ENCODE assay signal across 22 cellular contexts in the genomic region with DNA sequence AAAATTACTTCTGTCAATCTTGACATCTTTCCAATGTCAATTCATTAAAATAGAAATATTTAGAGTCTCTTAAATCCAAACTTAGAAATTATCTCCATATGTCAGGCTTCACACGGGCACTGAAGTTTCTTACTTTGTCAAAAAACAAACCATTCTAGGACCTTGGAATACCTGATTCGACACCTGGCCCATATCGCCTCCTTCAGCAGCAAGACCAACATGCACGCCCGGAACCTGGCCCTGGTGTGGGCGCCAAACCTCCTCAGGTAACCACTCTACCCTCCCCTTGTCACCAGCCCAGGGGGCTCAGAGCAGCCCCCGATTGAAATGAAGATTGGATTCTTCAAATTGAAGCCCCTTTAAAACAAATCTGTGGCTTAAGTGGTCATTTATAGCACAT.
DNase-seq lines count a peak whose midpoint lies in the region; ATAC-seq, FAIRE-seq and TF ChIP-seq lines count a peak whose summit lies in the region.
"Had no signal": no experiment of that assay in that cellular context is flagged by ENCODE, and none has a peak within 500 bp of the region (broad histone marks: within the 10 kb centered on the region; RNA-seq: fewer than 3 reads in every experiment).

No MANE protein-coding gene starts in this region.

- H3K9ac ChIP-seq in H1 (replicated peaks in 1 of 4; ENCODE audit: extremely low read depth in 1 of 4, low read depth in 3 of 4, low read length in 3 of 4), result no peak overlapping the region
- H3K9ac ChIP-seq: BLaER1 had no signal

- TF ChIP-seq POLR2A in H1 (IDR thresholded peaks at IDR 0.05; ENCODE audit: control extremely low read depth in 1 of 2, low read depth in 2 of 2, low read length in 2 of 2), result no peak

- H3K4me3 ChIP-seq in H1 (ENCODE audit: extremely low read depth in 1 of 4, insufficient read depth in 2 of 4, low read depth in 3 of 4, low read length in 4 of 4), result no peak overlapping the region
- H3K4me3 ChIP-seq: BLaER1 had no signal

- no peaks in the 10 kb centered on the region for H3K79me2 ChIP-seq in H1 (ENCODE audit: control insufficient read depth in 1 of 2, insufficient read depth in 2 of 2, low read length in 2 of 2)

- ATAC-seq in T-helper 17 cell, result no peak

- H2BK12ac ChIP-seq in H1 (ENCODE audit: low read depth, low read length), result no peak overlapping the region

- H3K27me3 ChIP-seq in H1 (replicated peaks in 1 of 4; ENCODE audit: control insufficient read depth in 3 of 4, extremely low read depth in 1 of 4, insufficient read depth in 3 of 4, low read length in 3 of 4), result no peaks in the 10 kb centered on the region
- H3K27me3 ChIP-seq: BE2C, BLaER1 had no signal

- no peak overlapping the region for H2BK120ac ChIP-seq in H1 (replicated peaks; ENCODE audit: low read depth, low read length)

- TF ChIP-seq EP300 in H1 (IDR thresholded peaks at IDR 0.05; ENCODE audit: borderline replicate concordance in 1 of 2, low read depth in 2 of 2, low read length in 2 of 2), result no peak

- H3K4ac ChIP-seq in H1 (replicated peaks; ENCODE audit: insufficient read length, low read depth, low read length), result no peak overlapping the region

- no peak overlapping the region for H3K4me3 Mint-ChIP-seq in T-helper 17 cell
- H3K4me3 Mint-ChIP-seq: CD14-positive monocyte; CD4-positive, alpha-beta memory T cell; CD4-positive, CD25-positive, alpha-beta regulatory T cell; CD8-positive, alpha-beta memory T cell had no signal

- H3K23ac ChIP-seq in H1 (ENCODE audit: insufficient read length), result no peak overlapping the region

- no peak overlapping the region for H4K5ac ChIP-seq in H1 (ENCODE audit: insufficient read length, low read depth, low read length)

- H4K8ac ChIP-seq in H1 (ENCODE audit: extremely low read depth, insufficient read depth, low read length), result no peak overlapping the region

- POLR2A ChIA-PET in H1 (lab: Charles Lee; ENCODE audit: partially characterized antibody), result interaction anchor here (1.6 kb wide), 1 partner anchor 33 kb away, joined by 4 read pairs; no protein-coding TSS in a partner anchor

- no peaks in the 10 kb centered on the region for H3K79me1 ChIP-seq in H1 (ENCODE audit: low read depth, low read length)

- H3K4me1 Mint-ChIP-seq in T-helper 17 cell, result peaks cover 6% of the 10 kb centered on the region
- H3K4me1 Mint-ChIP-seq: CD14-positive monocyte; CD4-positive, alpha-beta memory T cell; CD8-positive, alpha-beta memory T cell had no signal

- H2BK15ac ChIP-seq in H1 (ENCODE audit: low read length), result no peak overlapping the region

- H2BK5ac ChIP-seq in H1 (ENCODE audit: low read depth, low read length), result no peak overlapping the region

- H3K14ac ChIP-seq in H1 (ENCODE audit: insufficient read length), result no peak overlapping the region

- H4K91ac ChIP-seq in H1 (replicated peaks; ENCODE audit: insufficient read length, low read length), result no peak overlapping the region

- H3K9me3 ChIP-seq in T-helper 17 cell (ENCODE audit: control insufficient read depth, low read length, poor library complexity, severe bottlenecking) (no peaks in the 10 kb centered on the region), H1 (ENCODE audit: insufficient read depth in 2 of 2, low read depth in 1 of 2, low read length in 1 of 2) (no peaks in the 10 kb centered on the region)
- H3K9me3 ChIP-seq: BE2C, BLaER1 had no signal

- no peaks in the 10 kb centered on the region for H4K20me1 ChIP-seq in H1 (replicated peaks in 1 of 2; ENCODE audit: control insufficient read depth in 1 of 2, insufficient read depth in 2 of 2, low read length in 2 of 2)
- H4K20me1 ChIP-seq: BLaER1 had no signal

- H3K4me1 ChIP-seq in H1 (replicated peaks in 1 of 4; ENCODE audit: control insufficient read depth in 3 of 4, insufficient read depth in 4 of 4, low read length in 3 of 4), result peaks cover 0 to 5% (median 0%) of the 10 kb centered on the region in 4 experiments; a peak in 1 of 7 replicates
- H3K4me1 ChIP-seq: BE2C had no signal

- no peaks in the 10 kb centered on the region for H3K36me3 ChIP-seq in H1 (ENCODE audit: control insufficient read depth in 2 of 4, insufficient read depth in 4 of 4, low read length in 3 of 4)
- H3K36me3 ChIP-seq: BE2C, BLaER1 had no signal

- DNase-seq in T-helper 17 cell, result no peak
- DNase-seq in H1 (ENCODE audit: low read depth in 1 of 2, low spot score in 2 of 2), result no peak
- no peak for DNase-seq in Kasumi-1 (lab: John Stamatoyannopoulos, UW)
- DNase-seq in NCI-H524 (lab: John Stamatoyannopoulos, UW), result no peak
- no peak for DNase-seq in NCI-H2171 (lab: John Stamatoyannopoulos, UW)
- DNase-seq: 8988T; ACHN; BE2C; C1 segment of cervical spinal cord; CD4-positive, alpha-beta memory T cell; CD4-positive, CD25-positive, alpha-beta regulatory T cell; CD8-positive, alpha-beta memory T cell; COR-L47; DMS 273 treated with DMSO at 0.1 percent for 48 hours; DMS79 treated with DMSO at 0.1 percent for 48 hours; GF-D8 had no signal

- peak; percentile 4 to 21 (median 7); a peak in 2 of 4 replicates for TF ChIP-seq CTCF in H1 (IDR thresholded peaks at IDR 0.05; ENCODE audit: control extremely low read depth in 1 of 3, insufficient read depth in 1 of 3, low read depth in 1 of 3, low read length in 3 of 3)

- H3K27ac ChIP-seq in H1 (ENCODE audit: low read depth, low read length), result no peak overlapping the region
- H3K27ac ChIP-seq: BLaER1 had no signal

- no peak overlapping the region for H2BK20ac ChIP-seq in H1 (ENCODE audit: low read length)

- no peaks in the 10 kb centered on the region for H3K23me2 ChIP-seq in H1 (ENCODE audit: low read depth, low read length)

- peak overlapping the region; percentile 3 for H3K27ac Mint-ChIP-seq in T-helper 17 cell
- H3K27ac Mint-ChIP-seq: CD8-positive, alpha-beta memory T cell had no signal

- H3K36me3 Mint-ChIP-seq in T-helper 17 cell (ENCODE audit: low read depth), result peaks cover 13% of the 10 kb centered on the region

- TF ChIP-seq RAD21 in H1 (IDR thresholded peaks at IDR 0.05 in 1 of 2, conservative IDR thresholded peaks at IDR 0.05 in 1 of 2; ENCODE audit: low read depth in 2 of 2, low read length in 2 of 2), result peak; percentile 25 to 49

- no peak overlapping the region for H2AK5ac ChIP-seq in H1 (ENCODE audit: low read depth, low read length)

- H3K27me3 Mint-ChIP-seq in T-helper 17 cell, result no peaks in the 10 kb centered on the region
- H3K27me3 Mint-ChIP-seq: CD4-positive, alpha-beta memory T cell; CD4-positive, CD25-positive, alpha-beta regulatory T cell; CD8-positive, alpha-beta memory T cell had no signal

- CTCF ChIA-PET in H1 (lab: Charles Lee; ENCODE audit: partially characterized antibody), result interaction anchor here (1.8 to 1.9 kb wide), 2 partner anchors 29 to 108 kb away, joined by 5 to 6 read pairs; no protein-coding TSS in a partner anchor

- H2AFZ ChIP-seq in H1 (ENCODE audit: low read length), result no peak overlapping the region

- WGBS in H1 (ENCODE audit: extremely low coverage in 1 of 2, insufficient coverage in 1 of 2, insufficient read length in 1 of 2, insufficient replicate concordance in 2 of 2, low coverage in 1 of 2, low lambda C conversion rate in 2 of 2, missing lambda C conversion rate in 1 of 2), 2 experiments, result 95% methylated on average over 7 of the region's 7 CpGs; no CpG with 5 or more reads in 1 of the 2 experiments

- no peak overlapping the region for H3K18ac ChIP-seq in H1 (ENCODE audit: extremely low read depth, low read length)

- no peak overlapping the region for H3K4me2 ChIP-seq in H1 (ENCODE audit: insufficient read depth in 1 of 2, low read depth in 2 of 2, low read length in 2 of 2)
- H3K4me2 ChIP-seq: BLaER1 had no signal

- FAIRE-seq in H1 (lab: Jason Lieb, UNC), result no peak
- FAIRE-seq: A204.1, G401.6, GM12891, GM19239 had no signal

- H3K56ac ChIP-seq in H1 (replicated peaks; ENCODE audit: insufficient read length, low read depth, low read length), result no peak overlapping the region

TF ChIP-seq in H1, 55 proteins besides CTCF, POLR2A, EP300 and RAD21:
- TF ChIP-seq SIX5 (IDR thresholded peaks at IDR 0.05; ENCODE audit: low read depth, low read length) (no peak), FOSL1 (IDR thresholded peaks at IDR 0.05; ENCODE audit: insufficient read depth, low read depth, low read length) (no peak), BCL11A (IDR thresholded peaks at IDR 0.05; ENCODE audit: low read depth in 2 of 2, low read length in 2 of 2) (no peak), JUN (IDR thresholded peaks at IDR 0.05; ENCODE audit: low read depth, low read length) (no peak), RFX5 (IDR thresholded peaks at IDR 0.05; ENCODE audit: borderline replicate concordance, low read depth, low read length) (no peak), RNF2 (IDR thresholded peaks at IDR 0.05; ENCODE audit: borderline replicate concordance, low read depth, low read length, missing control alignments, poor library complexity, severe bottlenecking) (no peak), CBX8 (IDR thresholded peaks at IDR 0.05; ENCODE audit: borderline replicate concordance, low read depth, low read length) (no peak), SAP30 (IDR thresholded peaks at IDR 0.05; ENCODE audit: insufficient read depth, insufficient replicate concordance, low read length) (no peak), POLR2AphosphoS5 (IDR thresholded peaks at IDR 0.05; ENCODE audit: low read depth, low read length) (no peak), MAFK (IDR thresholded peaks at IDR 0.05; ENCODE audit: low read depth, low read length) (no peak), CREB1 (IDR thresholded peaks at IDR 0.05) (no peak), BRCA1 (IDR thresholded peaks at IDR 0.05; ENCODE audit: low read depth, low read length) (no peak), KDM4A (IDR thresholded peaks at IDR 0.05; ENCODE audit: low read depth, low read length, severe bottlenecking) (no peak), KDM1A (IDR thresholded peaks at IDR 0.05; ENCODE audit: borderline replicate concordance, low read length) (no peak), CHD1 (IDR thresholded peaks at IDR 0.05; ENCODE audit: low read depth, low read length) (no peak), YY1 (IDR thresholded peaks at IDR 0.05; ENCODE audit: low read depth, low read length) (no peak), KDM5A (IDR thresholded peaks at IDR 0.05; ENCODE audit: low read length) (no peak)
- TF ChIP-seq, protein P1, sequence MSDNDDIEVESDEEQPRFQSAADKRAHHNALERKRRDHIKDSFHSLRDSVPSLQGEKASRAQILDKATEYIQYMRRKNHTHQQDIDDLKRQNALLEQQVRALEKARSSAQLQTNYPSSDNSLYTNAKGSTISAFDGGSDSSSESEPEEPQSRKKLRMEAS (IDR thresholded peaks at IDR 0.05), result no peak
- TF ChIP-seq, protein P2, sequence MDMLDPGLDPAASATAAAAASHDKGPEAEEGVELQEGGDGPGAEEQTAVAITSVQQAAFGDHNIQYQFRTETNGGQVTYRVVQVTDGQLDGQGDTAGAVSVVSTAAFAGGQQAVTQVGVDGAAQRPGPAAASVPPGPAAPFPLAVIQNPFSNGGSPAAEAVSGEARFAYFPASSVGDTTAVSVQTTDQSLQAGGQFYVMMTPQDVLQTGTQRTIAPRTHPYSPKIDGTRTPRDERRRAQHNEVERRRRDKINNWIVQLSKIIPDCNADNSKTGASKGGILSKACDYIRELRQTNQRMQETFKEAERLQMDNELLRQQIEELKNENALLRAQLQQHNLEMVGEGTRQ (IDR thresholded peaks at IDR 0.05; ENCODE audit: low read length), result no peak
